In the genomic region with DNA sequence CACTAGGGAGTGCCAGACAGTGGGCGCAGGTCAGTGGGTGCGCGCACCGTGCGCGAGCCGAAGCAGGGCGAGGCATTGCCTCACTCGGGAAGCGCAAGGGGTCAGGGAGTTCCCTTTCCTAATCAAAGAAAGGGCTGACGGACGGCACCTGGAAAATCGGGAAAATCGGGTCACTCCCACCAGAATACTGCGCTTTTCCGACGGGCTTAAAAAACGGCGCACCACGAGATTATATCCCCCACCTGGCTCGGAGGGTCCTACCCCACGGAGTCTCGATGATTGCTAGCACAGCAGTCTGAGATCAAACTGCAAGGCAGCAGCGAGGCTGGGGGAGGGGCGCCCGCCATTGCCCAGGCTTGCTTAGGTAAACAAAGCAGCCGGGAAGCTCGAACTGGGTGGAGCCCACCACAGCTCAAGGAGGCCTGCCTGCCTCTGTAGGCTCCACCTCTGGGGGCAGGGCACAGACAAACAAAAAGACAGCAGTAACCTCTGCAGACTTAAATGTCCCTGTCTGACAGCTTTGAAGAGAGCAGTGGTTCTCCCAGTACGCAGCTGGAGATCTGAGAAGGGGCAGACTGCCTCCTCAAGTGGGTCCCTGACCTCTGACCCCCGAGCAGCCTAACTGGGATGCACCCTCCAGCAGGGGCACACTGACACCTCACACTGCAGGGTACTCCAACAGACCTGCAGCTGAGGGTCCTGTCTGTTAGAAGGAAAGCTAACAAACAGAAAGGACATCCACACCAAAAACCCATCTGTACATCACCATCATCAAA, we compare ENCODE assay signal across 1 cellular context.
A peak's percentile ranks its signal among the peaks of the same experiment; 100 is the strongest.
TF ChIP-seq lines count a peak whose summit lies in the region.
"Not testable (repeated sequence)": the region's sequence is repeated elsewhere in the genome, so short reads cannot be mapped to it uniquely, and the experiment has no call there.

No MANE protein-coding gene starts in this region.

TF ChIP-seq in K562, 482 proteins besides CTCF, POLR2A, EP300 and RAD21:
- 0 out of 2 replicates have a peak, but pooled peaks have one; percentile 50 for TF ChIP-seq MTA3 (IDR thresholded peaks at IDR 0.05; ENCODE audit: borderline replicate concordance)
- TF ChIP-seq, protein P1, sequence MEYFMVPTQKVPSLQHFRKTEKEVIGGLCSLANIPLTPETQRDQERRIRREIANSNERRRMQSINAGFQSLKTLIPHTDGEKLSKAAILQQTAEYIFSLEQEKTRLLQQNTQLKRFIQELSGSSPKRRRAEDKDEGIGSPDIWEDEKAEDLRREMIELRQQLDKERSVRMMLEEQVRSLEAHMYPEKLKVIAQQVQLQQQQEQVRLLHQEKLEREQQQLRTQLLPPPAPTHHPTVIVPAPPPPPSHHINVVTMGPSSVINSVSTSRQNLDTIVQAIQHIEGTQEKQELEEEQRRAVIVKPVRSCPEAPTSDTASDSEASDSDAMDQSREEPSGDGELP (CRISPR knock-in tag; IDR thresholded peaks at IDR 0.05; ENCODE audit: borderline replicate concordance): 0 out of 2 replicates have a peak, but pooled peaks have one; percentile 22
- TF ChIP-seq FOXK2 (conservative IDR thresholded peaks at IDR 0.05 in 1 of 2, IDR thresholded peaks at IDR 0.05 in 1 of 2; ENCODE audit: low read depth in 2 of 2): peak; percentile 82 to 91
- TF ChIP-seq PHF8 (IDR thresholded peaks at IDR 0.05; ENCODE audit: borderline replicate concordance, low read length): peak; percentile 21; the same call in 1 of the 2 replicates
- TF ChIP-seq ATF7 (IDR thresholded peaks at IDR 0.05): peak; percentile 43; the same call in 1 of the 2 replicates
- peak; percentile 41; the same call in 1 of the 2 replicates for TF ChIP-seq ARID1B (IDR thresholded peaks at IDR 0.05)
- peak; percentile 36; the same call in 1 of the 2 replicates for TF ChIP-seq SMARCA4 (IDR thresholded peaks at IDR 0.05)
- peak; percentile 72 for TF ChIP-seq EP400 (IDR thresholded peaks at IDR 0.05)
- TF ChIP-seq, protein P2, sequence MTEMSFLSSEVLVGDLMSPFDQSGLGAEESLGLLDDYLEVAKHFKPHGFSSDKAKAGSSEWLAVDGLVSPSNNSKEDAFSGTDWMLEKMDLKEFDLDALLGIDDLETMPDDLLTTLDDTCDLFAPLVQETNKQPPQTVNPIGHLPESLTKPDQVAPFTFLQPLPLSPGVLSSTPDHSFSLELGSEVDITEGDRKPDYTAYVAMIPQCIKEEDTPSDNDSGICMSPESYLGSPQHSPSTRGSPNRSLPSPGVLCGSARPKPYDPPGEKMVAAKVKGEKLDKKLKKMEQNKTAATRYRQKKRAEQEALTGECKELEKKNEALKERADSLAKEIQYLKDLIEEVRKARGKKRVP (CRISPR knock-in tag; IDR thresholded peaks at IDR 0.05): 0 out of 2 replicates have a peak, but pooled peaks have one; percentile 14
- TF ChIP-seq MAFG (tag; conservative IDR thresholded peaks at IDR 0.05): 0 out of 2 replicates have a peak, but pooled peaks have one; percentile 20
- peak; percentile 36; the same call in 1 of the 2 replicates for TF ChIP-seq SUPT5H (IDR thresholded peaks at IDR 0.05)
- TF ChIP-seq NR2C1 (IDR thresholded peaks at IDR 0.05): peak; percentile 68
- TF ChIP-seq NR2C1 (tag; IDR thresholded peaks at IDR 0.05): peak; percentile 51; the same call in 1 of the 2 replicates
- peak; percentile 70 for TF ChIP-seq TAF9B (IDR thresholded peaks at IDR 0.05; ENCODE audit: partially characterized antibody)
- TF ChIP-seq NFRKB (IDR thresholded peaks at IDR 0.05; ENCODE audit: low read depth): peak; percentile 91
- peak; percentile 43; the same call in 1 of the 2 replicates for TF ChIP-seq SMARCE1 (IDR thresholded peaks at IDR 0.05)
- TF ChIP-seq, protein P3, sequence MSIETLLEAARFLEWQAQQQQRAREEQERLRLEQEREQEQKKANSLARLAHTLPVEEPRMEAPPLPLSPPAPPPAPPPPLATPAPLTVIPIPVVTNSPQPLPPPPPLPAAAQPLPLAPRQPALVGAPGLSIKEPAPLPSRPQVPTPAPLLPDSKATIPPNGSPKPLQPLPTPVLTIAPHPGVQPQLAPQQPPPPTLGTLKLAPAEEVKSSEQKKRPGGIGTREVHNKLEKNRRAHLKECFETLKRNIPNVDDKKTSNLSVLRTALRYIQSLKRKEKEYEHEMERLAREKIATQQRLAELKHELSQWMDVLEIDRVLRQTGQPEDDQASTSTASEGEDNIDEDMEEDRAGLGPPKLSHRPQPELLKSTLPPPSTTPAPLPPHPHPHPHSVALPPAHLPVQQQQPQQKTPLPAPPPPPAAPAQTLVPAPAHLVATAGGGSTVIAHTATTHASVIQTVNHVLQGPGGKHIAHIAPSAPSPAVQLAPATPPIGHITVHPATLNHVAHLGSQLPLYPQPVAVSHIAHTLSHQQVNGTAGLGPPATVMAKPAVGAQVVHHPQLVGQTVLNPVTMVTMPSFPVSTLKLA (conservative IDR thresholded peaks at IDR 0.05): peak; percentile 30 to 48; a peak in 1 of 4 replicates
- TF ChIP-seq DPF2 (IDR thresholded peaks at IDR 0.05): peak; percentile 41; the same call in 1 of the 2 replicates
- TF ChIP-seq BRD9 (IDR thresholded peaks at IDR 0.05; ENCODE audit: low read depth, partially characterized antibody): peak; percentile 84
- TF ChIP-seq HDAC2 (IDR thresholded peaks at IDR 0.05): peak; percentile 22; the same call in 1 of the 2 replicates
- TF ChIP-seq ATF1 (CRISPR knock-in tag; IDR thresholded peaks at IDR 0.05): not testable (repeated sequence)
- peak; percentile 33; the same call in 1 of the 2 replicates for TF ChIP-seq ATF1 (tag; IDR thresholded peaks at IDR 0.05)
- 0 out of 2 replicates have a peak, but pooled peaks have one; percentile 55 for TF ChIP-seq L3MBTL2 (IDR thresholded peaks at IDR 0.05)
- TF ChIP-seq, protein P4, sequence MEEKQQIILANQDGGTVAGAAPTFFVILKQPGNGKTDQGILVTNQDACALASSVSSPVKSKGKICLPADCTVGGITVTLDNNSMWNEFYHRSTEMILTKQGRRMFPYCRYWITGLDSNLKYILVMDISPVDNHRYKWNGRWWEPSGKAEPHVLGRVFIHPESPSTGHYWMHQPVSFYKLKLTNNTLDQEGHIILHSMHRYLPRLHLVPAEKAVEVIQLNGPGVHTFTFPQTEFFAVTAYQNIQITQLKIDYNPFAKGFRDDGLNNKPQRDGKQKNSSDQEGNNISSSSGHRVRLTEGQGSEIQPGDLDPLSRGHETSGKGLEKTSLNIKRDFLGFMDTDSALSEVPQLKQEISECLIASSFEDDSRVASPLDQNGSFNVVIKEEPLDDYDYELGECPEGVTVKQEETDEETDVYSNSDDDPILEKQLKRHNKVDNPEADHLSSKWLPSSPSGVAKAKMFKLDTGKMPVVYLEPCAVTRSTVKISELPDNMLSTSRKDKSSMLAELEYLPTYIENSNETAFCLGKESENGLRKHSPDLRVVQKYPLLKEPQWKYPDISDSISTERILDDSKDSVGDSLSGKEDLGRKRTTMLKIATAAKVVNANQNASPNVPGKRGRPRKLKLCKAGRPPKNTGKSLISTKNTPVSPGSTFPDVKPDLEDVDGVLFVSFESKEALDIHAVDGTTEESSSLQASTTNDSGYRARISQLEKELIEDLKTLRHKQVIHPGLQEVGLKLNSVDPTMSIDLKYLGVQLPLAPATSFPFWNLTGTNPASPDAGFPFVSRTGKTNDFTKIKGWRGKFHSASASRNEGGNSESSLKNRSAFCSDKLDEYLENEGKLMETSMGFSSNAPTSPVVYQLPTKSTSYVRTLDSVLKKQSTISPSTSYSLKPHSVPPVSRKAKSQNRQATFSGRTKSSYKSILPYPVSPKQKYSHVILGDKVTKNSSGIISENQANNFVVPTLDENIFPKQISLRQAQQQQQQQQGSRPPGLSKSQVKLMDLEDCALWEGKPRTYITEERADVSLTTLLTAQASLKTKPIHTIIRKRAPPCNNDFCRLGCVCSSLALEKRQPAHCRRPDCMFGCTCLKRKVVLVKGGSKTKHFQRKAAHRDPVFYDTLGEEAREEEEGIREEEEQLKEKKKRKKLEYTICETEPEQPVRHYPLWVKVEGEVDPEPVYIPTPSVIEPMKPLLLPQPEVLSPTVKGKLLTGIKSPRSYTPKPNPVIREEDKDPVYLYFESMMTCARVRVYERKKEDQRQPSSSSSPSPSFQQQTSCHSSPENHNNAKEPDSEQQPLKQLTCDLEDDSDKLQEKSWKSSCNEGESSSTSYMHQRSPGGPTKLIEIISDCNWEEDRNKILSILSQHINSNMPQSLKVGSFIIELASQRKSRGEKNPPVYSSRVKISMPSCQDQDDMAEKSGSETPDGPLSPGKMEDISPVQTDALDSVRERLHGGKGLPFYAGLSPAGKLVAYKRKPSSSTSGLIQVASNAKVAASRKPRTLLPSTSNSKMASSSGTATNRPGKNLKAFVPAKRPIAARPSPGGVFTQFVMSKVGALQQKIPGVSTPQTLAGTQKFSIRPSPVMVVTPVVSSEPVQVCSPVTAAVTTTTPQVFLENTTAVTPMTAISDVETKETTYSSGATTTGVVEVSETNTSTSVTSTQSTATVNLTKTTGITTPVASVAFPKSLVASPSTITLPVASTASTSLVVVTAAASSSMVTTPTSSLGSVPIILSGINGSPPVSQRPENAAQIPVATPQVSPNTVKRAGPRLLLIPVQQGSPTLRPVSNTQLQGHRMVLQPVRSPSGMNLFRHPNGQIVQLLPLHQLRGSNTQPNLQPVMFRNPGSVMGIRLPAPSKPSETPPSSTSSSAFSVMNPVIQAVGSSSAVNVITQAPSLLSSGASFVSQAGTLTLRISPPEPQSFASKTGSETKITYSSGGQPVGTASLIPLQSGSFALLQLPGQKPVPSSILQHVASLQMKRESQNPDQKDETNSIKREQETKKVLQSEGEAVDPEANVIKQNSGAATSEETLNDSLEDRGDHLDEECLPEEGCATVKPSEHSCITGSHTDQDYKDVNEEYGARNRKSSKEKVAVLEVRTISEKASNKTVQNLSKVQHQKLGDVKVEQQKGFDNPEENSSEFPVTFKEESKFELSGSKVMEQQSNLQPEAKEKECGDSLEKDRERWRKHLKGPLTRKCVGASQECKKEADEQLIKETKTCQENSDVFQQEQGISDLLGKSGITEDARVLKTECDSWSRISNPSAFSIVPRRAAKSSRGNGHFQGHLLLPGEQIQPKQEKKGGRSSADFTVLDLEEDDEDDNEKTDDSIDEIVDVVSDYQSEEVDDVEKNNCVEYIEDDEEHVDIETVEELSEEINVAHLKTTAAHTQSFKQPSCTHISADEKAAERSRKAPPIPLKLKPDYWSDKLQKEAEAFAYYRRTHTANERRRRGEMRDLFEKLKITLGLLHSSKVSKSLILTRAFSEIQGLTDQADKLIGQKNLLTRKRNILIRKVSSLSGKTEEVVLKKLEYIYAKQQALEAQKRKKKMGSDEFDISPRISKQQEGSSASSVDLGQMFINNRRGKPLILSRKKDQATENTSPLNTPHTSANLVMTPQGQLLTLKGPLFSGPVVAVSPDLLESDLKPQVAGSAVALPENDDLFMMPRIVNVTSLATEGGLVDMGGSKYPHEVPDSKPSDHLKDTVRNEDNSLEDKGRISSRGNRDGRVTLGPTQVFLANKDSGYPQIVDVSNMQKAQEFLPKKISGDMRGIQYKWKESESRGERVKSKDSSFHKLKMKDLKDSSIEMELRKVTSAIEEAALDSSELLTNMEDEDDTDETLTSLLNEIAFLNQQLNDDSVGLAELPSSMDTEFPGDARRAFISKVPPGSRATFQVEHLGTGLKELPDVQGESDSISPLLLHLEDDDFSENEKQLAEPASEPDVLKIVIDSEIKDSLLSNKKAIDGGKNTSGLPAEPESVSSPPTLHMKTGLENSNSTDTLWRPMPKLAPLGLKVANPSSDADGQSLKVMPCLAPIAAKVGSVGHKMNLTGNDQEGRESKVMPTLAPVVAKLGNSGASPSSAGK (IDR thresholded peaks at IDR 0.05): peak; percentile 51; the same call in 1 of the 2 replicates
- peak; percentile 62 to 65 for TF ChIP-seq NRF1 (conservative IDR thresholded peaks at IDR 0.05 in 1 of 2, IDR thresholded peaks at IDR 0.05 in 1 of 2)
- TF ChIP-seq ZBTB17 (CRISPR knock-in tag; IDR thresholded peaks at IDR 0.05): peak; percentile 89
- TF ChIP-seq CTBP1 (IDR thresholded peaks at IDR 0.05; ENCODE audit: borderline replicate concordance): peak; percentile 49; the same call in 1 of the 2 replicates
- peak; percentile 41 to 93; a peak in 3 of 4 replicates for TF ChIP-seq FOXA3 (CRISPR knock-in tag; conservative IDR thresholded peaks at IDR 0.05 in 1 of 2, IDR thresholded peaks at IDR 0.05 in 1 of 2)
- peak; percentile 85 for TF ChIP-seq TAF7 (tag; IDR thresholded peaks at IDR 0.05)
- 0 out of 2 replicates have a peak, but pooled peaks have one; percentile 39 for TF ChIP-seq SOX6 (IDR thresholded peaks at IDR 0.05)
- peak; percentile 60; the same call in 1 of the 2 replicates for TF ChIP-seq LEF1 (IDR thresholded peaks at IDR 0.05)
